ENCODE assay signal across 23 cellular contexts in the genomic region with DNA sequence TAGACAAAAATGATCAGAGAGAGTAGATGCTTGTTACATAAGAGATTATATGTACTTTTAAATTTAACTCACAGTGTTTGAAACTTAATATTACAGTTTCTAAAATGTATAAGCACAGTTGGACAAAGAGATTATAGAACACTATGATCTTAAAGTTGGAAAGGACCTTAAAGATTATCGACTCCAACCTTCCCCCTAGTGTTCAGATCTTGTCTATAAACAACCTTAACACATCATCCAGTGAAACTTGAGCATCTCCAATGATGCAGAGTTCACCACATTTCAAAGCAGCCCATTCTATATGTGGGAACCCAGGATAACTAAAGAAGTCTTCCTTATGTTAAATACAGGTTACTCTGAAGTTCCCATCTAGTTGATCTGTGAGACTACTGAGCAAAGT.
DNase-seq lines count a peak whose midpoint lies in the region; ATAC-seq, FAIRE-seq and TF ChIP-seq lines count a peak whose summit lies in the region.
"Had no signal": no experiment of that assay in that cellular context is flagged by ENCODE, and none has a peak within 500 bp of the region (broad histone marks: within the 10 kb centered on the region; RNA-seq: fewer than 3 reads in every experiment).

No MANE protein-coding gene starts in this region.

- no peak overlapping the region for H2AFZ ChIP-seq in Loucy (ENCODE audit: low read length)

- H3K9me3 ChIP-seq in Loucy (ENCODE audit: insufficient read depth, low read depth, low read length), result no peaks in the 10 kb centered on the region
- H3K9me3 ChIP-seq: SJCRH30, transverse colon had no signal

- no peaks in the 10 kb centered on the region for H3K4me1 ChIP-seq in Loucy (ENCODE audit: insufficient read depth, low read length, poor library complexity, severe bottlenecking)
- H3K4me1 ChIP-seq: BLaER1 treated with 17β-estradiol and CSF1 and Interleukin-3, amounts not matched to agents 10 nM and 100 nM; SJCRH30; transverse colon had no signal

- no peak overlapping the region for H3K4me2 ChIP-seq in Loucy (ENCODE audit: low read depth, low read length, poor library complexity, severe bottlenecking)
- H3K4me2 ChIP-seq: BLaER1 treated with 17β-estradiol and CSF1 and Interleukin-3, amounts not matched to agents 10 nM and 100 nM had no signal

- FAIRE-seq in bronchial epithelial cell (lab: Jason Lieb, UNC), result no peak
- FAIRE-seq: colon had no signal

- H3K79me2 ChIP-seq in Loucy (ENCODE audit: insufficient read depth, low read length), result no peaks in the 10 kb centered on the region

- H3K27me3 ChIP-seq in Loucy (ENCODE audit: insufficient read depth, low read length, poor library complexity, severe bottlenecking) (no peaks in the 10 kb centered on the region), bronchial epithelial cell (ENCODE audit: control insufficient read depth, insufficient read depth, low read length) (no peaks in the 10 kb centered on the region)
- H3K27me3 ChIP-seq: BLaER1 treated with 17β-estradiol and CSF1 and Interleukin-3, amounts not matched to agents 10 nM and 100 nM; SJCRH30; transverse colon had no signal

- H3K4me3 ChIP-seq in Loucy (ENCODE audit: low read length, poor library complexity, severe bottlenecking), result no peak overlapping the region
- H3K4me3 ChIP-seq in bronchial epithelial cell (ENCODE audit: low read depth, low read length), result no peak overlapping the region
- H3K4me3 ChIP-seq: BLaER1 treated with 17β-estradiol and CSF1 and Interleukin-3, amounts not matched to agents 10 nM and 100 nM; SJCRH30; transverse colon had no signal

- ATAC-seq in HG03097 (IDR thresholded peaks at IDR 0.05; ENCODE audit: low FRiP score, unreplicated experiment), result no peak
- ATAC-seq: stimulated activated naive CD8-positive, alpha-beta T cell treated with anti-CD3 and anti-CD28 coated beads, Interleukin-15, Interleukin-2, amounts not matched to agents 100 U/mL and 50 U/mL, for 24 hours; WTC11 had no signal

- no peak overlapping the region for H3K9ac ChIP-seq in Loucy (ENCODE audit: low read depth, low read length, poor library complexity, severe bottlenecking)
- H3K9ac ChIP-seq: BLaER1 treated with 17β-estradiol and CSF1 and Interleukin-3, amounts not matched to agents 10 nM and 100 nM had no signal

- no peaks in the 10 kb centered on the region for H3F3A ChIP-seq in Loucy (ENCODE audit: low read depth)

- no peaks in the 10 kb centered on the region for H3K9me2 ChIP-seq in Loucy (replicated peaks; ENCODE audit: low read depth, low read length)

- H3K36me3 ChIP-seq in Loucy (ENCODE audit: insufficient read depth, low read length) (no peaks in the 10 kb centered on the region), bronchial epithelial cell (ENCODE audit: control insufficient read depth, insufficient read depth, low read length) (no peaks in the 10 kb centered on the region)
- H3K36me3 ChIP-seq: BLaER1 treated with 17β-estradiol and CSF1 and Interleukin-3, amounts not matched to agents 10 nM and 100 nM; SJCRH30; transverse colon had no signal

- DNase-seq in DMS153 (lab: John Stamatoyannopoulos, UW), result peak; percentile 7
- no peak for DNase-seq in DMS153 treated with DMSO at 0.1 percent for 48 hours (lab: John Stamatoyannopoulos, UW; ENCODE audit: unreplicated experiment)
- DNase-seq in bronchial epithelial cell (ENCODE audit: low read depth), result peak; percentile 17
- DNase-seq in renal cortical epithelial cell (ENCODE audit: low read depth), result peak; percentile 23
- no peak for DNase-seq in cerebellum (ENCODE audit: low spot score)
- no peak for DNase-seq in DMS114 treated with DMSO at 0.1 percent for 48 hours (lab: John Stamatoyannopoulos, UW; ENCODE audit: unreplicated experiment)
- DNase-seq: activated naive CD4-positive, alpha-beta T cell treated with anti-CD3 and anti-CD28 coated beads, Interleukin-2, amount 10 ng/mL, durations not matched to agents 7 days and 5 days; activated T-cell treated with anti-CD3 and anti-CD28 coated beads, Interleukin-2, amount 50 U/mL, for 48 hours; HCEC 1CT; islet precursor cell; MV-4-11; NCI-H187; NCI-H446 treated with DMSO at 0.1 percent for 48 hours; OCI-M1; SJCRH30; stimulated activated CD4-positive, alpha-beta T cell treated with anti-CD3 and anti-CD28 coated beads, Interleukin-2, amount 100 ng/mL, for 24 hours; stimulated activated naive CD8-positive, alpha-beta T cell treated with anti-CD3 and anti-CD28 coated beads, Interleukin-15, Interleukin-2, amounts not matched to agents 100 U/mL and 50 U/mL, for 24 hours; transverse colon had no signal

- H4K20me1 ChIP-seq in Loucy (ENCODE audit: insufficient read depth, low read length, poor library complexity, severe bottlenecking), result no peaks in the 10 kb centered on the region
- H4K20me1 ChIP-seq: BLaER1 treated with 17β-estradiol and CSF1 and Interleukin-3, amounts not matched to agents 10 nM and 100 nM had no signal

- TF ChIP-seq CTCF in Loucy (conservative IDR thresholded peaks at IDR 0.05; ENCODE audit: low read length) (peak; percentile 37), bronchial epithelial cell (IDR thresholded peaks at IDR 0.05; ENCODE audit: insufficient read depth, low read length, severe bottlenecking) (no peak)

Comparison
In these comparisons a context has a peak if more than half of its experiments do, and no peak if none do; other contexts are left out.
1. DNase-seq: peak in DMS153 (single experiment), bronchial epithelial cell (single experiment) and renal cortical epithelial cell (single experiment); none in DMS153 treated with DMSO at 0.1 percent for 48 hours (single experiment), cerebellum (single experiment) and DMS114 treated with DMSO at 0.1 percent for 48 hours (single experiment).